12 cellular contexts compared by ENCODE assay signal in genomic region chr22:20258584-20259335, GRCh38. TPM values are rescaled to one million over a fixed set of nuclear protein-coding genes. Genes with fewer than 3 reads are reported as not detected.
A peak's percentile ranks its signal among the peaks of the same experiment; 100 is the strongest.
DNase-seq lines count a peak whose midpoint lies in the region; ATAC-seq and TF ChIP-seq lines count a peak whose summit lies in the region.
"Had no signal": no experiment of that assay in that cellular context is flagged by ENCODE, and none has a peak within 500 bp of the region (broad histone marks: within the 10 kb centered on the region; RNA-seq: fewer than 3 reads in every experiment).

No MANE protein-coding gene starts in this region.

- no peaks in the 10 kb centered on the region for H3K9me3 ChIP-seq in breast epithelium

- no peak for ATAC-seq in GM21447 (IDR thresholded peaks at IDR 0.05; ENCODE audit: unreplicated experiment)
- ATAC-seq: left colon, sciatic nerve had no signal

- CTCF ChIA-PET in MCF 10A (lab: Yijun Ruan, JAX), result no interaction called here

- H3K4me3 ChIP-seq in breast epithelium, result no peak overlapping the region

- H3K4me3 Mint-ChIP-seq in MCF 10A (ENCODE audit: unreplicated experiment), result no peak overlapping the region
- no peak overlapping the region for H3K4me3 Mint-ChIP-seq in T-helper 2 cell treated with Interferon-gamma antibody and Interleukin-4, amounts not matched to agents 5 μg/mL and 100 μg/mL, for 36 hours
- H3K4me3 Mint-ChIP-seq: stimulated activated naive CD8-positive, alpha-beta T cell treated with anti-CD3 and anti-CD28 coated beads, Interleukin-15, Interleukin-2, amounts not matched to agents 100 ng/mL and 50 ng/mL, for 24 hours had no signal

- BruUV-seq in MCF 10A (replicated peaks; lab: Mats Ljungman, UMichigan), result no TSS peak

- no peak for DNase-seq in MCF 10A (ENCODE audit: unreplicated experiment)
- DNase-seq in breast epithelium (ENCODE audit: low spot score in 2 of 2), result no peak
- DNase-seq in NCI-H69 (lab: John Stamatoyannopoulos, UW), result peak; percentile 27
- peak; percentile 15 for DNase-seq in effector CD4-positive, alpha-beta T cell
- DNase-seq in stimulated activated CD8-positive, alpha-beta memory T cell treated with anti-CD3 and anti-CD28 coated beads, Interleukin-4, amount 100 ng/mL, for 48 hours, result peak; percentile 66
- no peak for DNase-seq in NCI-H187 (lab: John Stamatoyannopoulos, UW)
- no peak for DNase-seq in T-helper 2 cell treated with Interferon-gamma antibody and Interleukin-4, amounts not matched to agents 5 μg/mL and 100 μg/mL, for 36 hours (ENCODE audit: low spot score)
- DNase-seq: Right ventricle myocardium superior had no signal

- intact Hi-C loops in MCF 10A (cut with micrococcal nuclease) (no loop called here), breast epithelium (cut with DNase I; ENCODE audit: low total_unique reads) (no loop called here)

- H3K27me3 ChIP-seq in breast epithelium, result no peaks in the 10 kb centered on the region

- H3K27me3 Mint-ChIP-seq in MCF 10A (ENCODE audit: insufficient read depth, unreplicated experiment), result no peaks in the 10 kb centered on the region
- no peaks in the 10 kb centered on the region for H3K27me3 Mint-ChIP-seq in T-helper 2 cell treated with Interferon-gamma antibody and Interleukin-4, amounts not matched to agents 5 μg/mL and 100 μg/mL, for 36 hours (ENCODE audit: low read depth)
- H3K27me3 Mint-ChIP-seq: stimulated activated naive CD8-positive, alpha-beta T cell treated with anti-CD3 and anti-CD28 coated beads, Interleukin-15, Interleukin-2, amounts not matched to agents 100 ng/mL and 50 ng/mL, for 24 hours had no signal

- no peak overlapping the region for H3K27ac ChIP-seq in breast epithelium

- no peaks in the 10 kb centered on the region for H3K4me1 Mint-ChIP-seq in MCF 10A (ENCODE audit: insufficient read depth, unreplicated experiment)
- H3K4me1 Mint-ChIP-seq in T-helper 2 cell treated with Interferon-gamma antibody and Interleukin-4, amounts not matched to agents 5 μg/mL and 100 μg/mL, for 36 hours (ENCODE audit: low read depth), result peaks cover 5% of the 10 kb centered on the region

- peak; percentile 37 for TF ChIP-seq CTCF in MCF 10A (IDR thresholded peaks at IDR 0.05; ENCODE audit: unreplicated experiment)
- no peak for TF ChIP-seq CTCF in breast epithelium (IDR thresholded peaks at IDR 0.05)

- H3K36me3 Mint-ChIP-seq in MCF 10A (ENCODE audit: insufficient read depth, unreplicated experiment), result no peaks in the 10 kb centered on the region
- H3K36me3 Mint-ChIP-seq in T-helper 2 cell treated with Interferon-gamma antibody and Interleukin-4, amounts not matched to agents 5 μg/mL and 100 μg/mL, for 36 hours (ENCODE audit: low read depth), result no peaks in the 10 kb centered on the region

- POLR2A ChIA-PET in MCF 10A (lab: Yijun Ruan, JAX), result interaction anchor here (0.5 kb wide), 1 partner anchor 196 kb away, joined by 3 read pairs; no protein-coding TSS in a partner anchor

- H3K9me3 Mint-ChIP-seq in MCF 10A (ENCODE audit: unreplicated experiment), result no peaks in the 10 kb centered on the region
- no peaks in the 10 kb centered on the region for H3K9me3 Mint-ChIP-seq in T-helper 2 cell treated with Interferon-gamma antibody and Interleukin-4, amounts not matched to agents 5 μg/mL and 100 μg/mL, for 36 hours
- H3K9me3 Mint-ChIP-seq: stimulated activated naive CD8-positive, alpha-beta T cell treated with anti-CD3 and anti-CD28 coated beads, Interleukin-15, Interleukin-2, amounts not matched to agents 100 ng/mL and 50 ng/mL, for 24 hours had no signal

- H3K27ac Mint-ChIP-seq in MCF 10A (ENCODE audit: low read depth, unreplicated experiment), result no peak overlapping the region
- no peak overlapping the region for H3K27ac Mint-ChIP-seq in T-helper 2 cell treated with Interferon-gamma antibody and Interleukin-4, amounts not matched to agents 5 μg/mL and 100 μg/mL, for 36 hours
- H3K27ac Mint-ChIP-seq: stimulated activated naive CD8-positive, alpha-beta T cell treated with anti-CD3 and anti-CD28 coated beads, Interleukin-15, Interleukin-2, amounts not matched to agents 100 ng/mL and 50 ng/mL, for 24 hours had no signal

- no peak for TF ChIP-seq POLR2A in breast epithelium (IDR thresholded peaks at IDR 0.05)

- no peaks in the 10 kb centered on the region for H3K4me1 ChIP-seq in breast epithelium

- H3K36me3 ChIP-seq in breast epithelium, result no peaks in the 10 kb centered on the region

RNA-seq across cellular contexts. Expression of gene RTN4R, which starts 9.4 kb away (rescaled TPM):
- total RNA-seq in MCF 10A (2022) (2.7 and 3.7 TPM in 2 replicates), breast epithelium (1 to 10 TPM in 2 of 3 donors, under 1 TPM in 1; 0.48 to 2.0 (median 1.9) TPM)

Comparison
In these comparisons a context has a peak if more than half of its experiments do, and no peak if none do; other contexts are left out.
1. DNase-seq: peak in NCI-H69 (single experiment), effector CD4-positive, alpha-beta T cell (single experiment) and stimulated activated CD8-positive, alpha-beta memory T cell treated with anti-CD3 and anti-CD28 coated beads, Interleukin-4, amount 100 ng/mL, for 48 hours (single experiment); none in MCF 10A (single experiment), breast epithelium (0 of 2), NCI-H187 (0 of 2) and T-helper 2 cell treated with Interferon-gamma antibody and Interleukin-4, amounts not matched to agents 5 μg/mL and 100 μg/mL, for 36 hours (single experiment).